16 cellular contexts compared by ENCODE assay signal in genomic region chr22:40112595-40112994, GRCh38.
"Had no signal": no experiment of that assay in that cellular context is flagged by ENCODE, and none has a peak within 500 bp of the region (broad histone marks: within the 10 kb centered on the region; RNA-seq: fewer than 3 reads in every experiment).

No MANE protein-coding gene starts in this region.

- H3K27me3 Mint-ChIP-seq: activated CD8-positive, alpha-beta memory T cell treated with anti-CD3 and anti-CD28 coated beads, Interleukin-2, amount 10 ng/mL, durations not matched to agents 7 days and 5 days had no signal

- H3K4me3 Mint-ChIP-seq: activated CD8-positive, alpha-beta memory T cell treated with anti-CD3 and anti-CD28 coated beads, Interleukin-2, amount 10 ng/mL, durations not matched to agents 7 days and 5 days; nephron progenitor cell had no signal

- H3K27ac Mint-ChIP-seq: activated CD8-positive, alpha-beta memory T cell treated with anti-CD3 and anti-CD28 coated beads, Interleukin-2, amount 10 ng/mL, durations not matched to agents 7 days and 5 days had no signal

- H3K9me3 Mint-ChIP-seq: nephron progenitor cell had no signal

- H3K4me3 ChIP-seq: cardiac muscle cell, sigmoid colon, tibial artery had no signal

- H3K9me3 ChIP-seq: sigmoid colon, tibial artery had no signal

- H3K27ac ChIP-seq: cardiac muscle cell, sigmoid colon, tibial artery had no signal

- ATAC-seq: activated CD8-positive, alpha-beta memory T cell treated with anti-CD3 and anti-CD28 coated beads, Interleukin-2, amount 10 ng/mL, durations not matched to agents 7 days and 5 days had no signal

- DNase-seq: activated CD4-positive, alpha-beta T cell treated with anti-CD3 and anti-CD28 coated beads for 1 hour; activated CD4-positive, alpha-beta T cell treated with anti-CD3 and anti-CD28 coated beads, Interleukin-2, amount 50 U/mL, for 48 hours; activated CD8-positive, alpha-beta memory T cell treated with anti-CD3 and anti-CD28 coated beads, Interleukin-2, amount 10 ng/mL, durations not matched to agents 7 days and 5 days; activated naive CD4-positive, alpha-beta T cell treated with anti-CD3 and anti-CD28 coated beads, Interleukin-2, amount 50 U/mL, for 16 hours; activated T-cell treated with anti-CD3 and anti-CD28 coated beads, Interleukin-2, amount 50 U/mL, for 1 hour; amniotic stem cell; dermis blood vessel endothelial cell; effector memory CD4-positive, alpha-beta T cell; nephron progenitor cell; nucleus accumbens; sigmoid colon; stimulated activated CD4-positive, alpha-beta T cell treated with anti-CD3 and anti-CD28 coated beads, Interleukin-4, amount 100 ng/mL, for 24 hours; stimulated activated naive CD4-positive, alpha-beta T cell treated with Interleukin-2 at 50 U/mL for 16 hours; substantia nigra; tibial artery had no signal

- H3K27me3 ChIP-seq: cardiac muscle cell, sigmoid colon, tibial artery had no signal

- H3K36me3 ChIP-seq: cardiac muscle cell, sigmoid colon, tibial artery had no signal
